Comparison of ENCODE assay signal across 21 cellular contexts in genomic region chr7:69467826-69468225, GRCh38.
"Had no signal": no experiment of that assay in that cellular context is flagged by ENCODE, and none has a peak within 500 bp of the region (broad histone marks: within the 10 kb centered on the region; RNA-seq: fewer than 3 reads in every experiment).

No MANE protein-coding gene starts in this region.

- DNase-seq: cortex of kidney; effector memory CD8-positive, alpha-beta T cell; foreskin keratinocyte; glutamatergic neuron; heart right ventricle; hippocampal formation; left cardiac atrium; left lung; mesendoderm; midbrain; naive thymus-derived CD4-positive, alpha-beta T cell; right lobe of liver; small intestine; stimulated activated CD4-positive, alpha-beta T cell treated with anti-CD3 and anti-CD28 coated beads, Interleukin-15, amount 100 ng/mL, for 24 hours; stimulated activated CD4-positive, alpha-beta T cell treated with anti-CD3 and anti-CD28 coated beads, Interleukin-2, amount 100 ng/mL, for 48 hours; stimulated activated naive B cell treated with anti-CD40 and anti-IgM and Interleukin-4, amounts not matched to agents 10 μg/mL and 1 μg/mL and 100 μg/mL, for 72 hours had no signal

- H3K4me3 ChIP-seq: gastroesophageal sphincter, heart right ventricle, left lung, neural progenitor cell, right lobe of liver, thoracic aorta, tibial nerve, upper lobe of left lung had no signal
